ENCODE assay signal across 9 cellular contexts in the genomic region with DNA sequence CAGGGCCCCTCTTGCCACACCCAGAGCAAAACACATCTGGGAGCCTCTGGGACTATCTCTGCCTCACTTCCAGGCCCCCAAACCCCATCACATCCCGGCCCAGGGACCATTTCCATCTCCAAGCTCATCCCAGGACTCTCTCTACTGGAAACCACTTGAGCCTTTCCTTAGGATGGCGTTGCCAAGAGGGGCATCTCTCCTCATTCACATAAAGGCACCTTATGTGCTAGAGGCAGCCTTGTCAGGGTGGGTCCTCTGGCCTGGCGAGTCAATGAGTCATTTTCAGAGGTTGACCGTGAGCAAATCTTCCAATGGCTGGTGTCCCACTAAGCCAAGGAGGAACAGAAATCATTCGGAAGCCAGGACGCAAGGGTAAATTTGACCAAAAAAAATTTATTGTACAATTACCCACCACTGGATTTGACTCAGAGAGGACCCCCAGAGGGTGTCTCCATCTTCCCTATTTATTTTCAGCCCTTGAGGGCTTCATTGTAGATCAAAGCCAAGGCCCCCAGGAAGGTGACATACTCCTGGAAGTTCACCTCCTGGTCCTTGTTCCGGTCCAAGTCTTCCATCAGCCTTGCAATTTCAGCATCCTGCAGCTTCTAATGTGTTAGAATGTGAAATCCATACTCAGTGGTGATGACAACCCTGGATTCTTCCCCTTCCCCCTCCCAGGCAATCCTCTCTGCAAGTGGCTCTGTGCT. TPM values are rescaled to one million over a fixed set of nuclear protein-coding genes. Genes with fewer than 3 reads are reported as not detected.
DNase-seq lines count a peak whose midpoint lies in the region; ATAC-seq and TF ChIP-seq lines count a peak whose summit lies in the region.
"Had no signal": no experiment of that assay in that cellular context is flagged by ENCODE, and none has a peak within 500 bp of the region (broad histone marks: within the 10 kb centered on the region; RNA-seq: fewer than 3 reads in every experiment).

No MANE protein-coding gene starts in this region.

- peaks cover 5 to 27% of the 10 kb centered on the region in 2 donors for H3K4me1 ChIP-seq in ascending aorta
- H3K4me1 ChIP-seq in left lung, result peaks cover 13 to 66% of the 10 kb centered on the region in 2 donors
- H3K4me1 ChIP-seq in thyroid gland, result peaks cover 27 to 40% of the 10 kb centered on the region in 2 donors

- intact Hi-C loops in activated CD4-positive, alpha-beta T cell treated with anti-CD3 and anti-CD28 coated beads for 36 hours (cut with DNase I, micrococcal nuclease), result loop anchor here (5.0 to 10.0 kb wide), 3 partner anchors 83 to 430 kb away; a partner anchor contains a TSS
- intact Hi-C loops in ascending aorta (cut with DNase I), result loop anchor here (10.0 kb wide), 1 partner anchor 240 kb away; a partner anchor contains a TSS
- intact Hi-C loops in left lung (cut with DNase I), result loop anchor here in 1 of 2 donors (5.0 kb wide), 1 partner anchor 33 kb away; a partner anchor contains a TSS
- intact Hi-C loops in thyroid gland (cut with DNase I), result no loop called here

- peaks cover 59% of the 10 kb centered on the region for H3K4me1 Mint-ChIP-seq in activated CD4-positive, alpha-beta T cell treated with anti-CD3 and anti-CD28 coated beads for 36 hours

- peak overlapping the region; percentile 89 for H3K4me3 Mint-ChIP-seq in activated CD4-positive, alpha-beta T cell treated with anti-CD3 and anti-CD28 coated beads for 36 hours

- peak overlapping the region; percentile 94 for H3K27ac Mint-ChIP-seq in activated CD4-positive, alpha-beta T cell treated with anti-CD3 and anti-CD28 coated beads for 36 hours

- H3K9me3 Mint-ChIP-seq in activated CD4-positive, alpha-beta T cell treated with anti-CD3 and anti-CD28 coated beads for 36 hours (ENCODE audit: low read depth), result no peaks in the 10 kb centered on the region

- H3K9me3 ChIP-seq in ascending aorta, result no peaks in the 10 kb centered on the region
- no peaks in the 10 kb centered on the region for H3K9me3 ChIP-seq in left lung
- no peaks in the 10 kb centered on the region for H3K9me3 ChIP-seq in thyroid gland
- H3K9me3 ChIP-seq: BLaER1 had no signal

- TF ChIP-seq CTCF in ascending aorta (IDR thresholded peaks at IDR 0.05) (no peak), left lung (IDR thresholded peaks at IDR 0.05) (no peak), thyroid gland (IDR thresholded peaks at IDR 0.05) (no peak)

- H3K36me3 ChIP-seq in ascending aorta (no peaks in the 10 kb centered on the region), left lung (peaks cover 0 to 15% of the 10 kb centered on the region in 2 donors), thyroid gland (no peaks in the 10 kb centered on the region)
- H3K36me3 ChIP-seq: BLaER1 had no signal

- no peaks in the 10 kb centered on the region for H3K27me3 Mint-ChIP-seq in activated CD4-positive, alpha-beta T cell treated with anti-CD3 and anti-CD28 coated beads for 36 hours

- CTCF ChIA-PET in activated CD4-positive, alpha-beta T cell treated with anti-CD3 and anti-CD28 coated beads for 36 hours (lab: Charles Lee), result interaction anchor here (0.7 to 5.4 kb wide), 15 partner anchors 8 to 100 kb away, joined by 3 to 97 read pairs (median 8); a partner anchor contains a TSS

- peak overlapping the region; percentile 98 to 100 for H3K27ac ChIP-seq in ascending aorta
- peak overlapping the region; percentile 98 to 99 for H3K27ac ChIP-seq in left lung
- peak overlapping the region; percentile 98 to 99 (median 98) for H3K27ac ChIP-seq in thyroid gland
- H3K27ac ChIP-seq: BLaER1 had no signal

- peaks cover 17% of the 10 kb centered on the region for H3K36me3 Mint-ChIP-seq in activated CD4-positive, alpha-beta T cell treated with anti-CD3 and anti-CD28 coated beads for 36 hours (ENCODE audit: low read depth)

- no peaks in the 10 kb centered on the region for H3K27me3 ChIP-seq in ascending aorta
- no peaks in the 10 kb centered on the region for H3K27me3 ChIP-seq in left lung
- H3K27me3 ChIP-seq in thyroid gland, result no peaks in the 10 kb centered on the region

- WGBS in thyroid gland, 2 donors, result 73 to 83% methylated on average over 7 of the region's 7 CpGs

- no peak for TF ChIP-seq POLR2A in thyroid gland (IDR thresholded peaks at IDR 0.05)

- DNase-seq in activated CD4-positive, alpha-beta T cell treated with anti-CD3 and anti-CD28 coated beads for 36 hours, result no peak
- no peak for DNase-seq in activated CD4-positive, alpha-beta T cell treated with anti-CD3 and anti-CD28 coated beads, Interleukin-2, amount 50 U/mL, for 48 hours
- DNase-seq in ascending aorta (ENCODE audit: low spot score in 2 of 2), result no peak
- DNase-seq in left lung, result no peak
- no peak for DNase-seq in thyroid gland
- no peak for DNase-seq in middle frontal gyrus (ENCODE audit: extremely low spot score, low spot score)
- no peak for DNase-seq in SK-N-DZ (ENCODE audit: low spot score)
- DNase-seq in SIG-M5 (lab: John Stamatoyannopoulos, UW), result no peak

- no peak for ATAC-seq in activated CD4-positive, alpha-beta T cell treated with anti-CD3 and anti-CD28 coated beads for 36 hours
- ATAC-seq in left lung, result no peak

- H3K4me3 ChIP-seq in ascending aorta (peak overlapping the region; percentile 70 to 95), left lung (peak overlapping the region; percentile 84 to 92), thyroid gland (replicated peaks in 1 of 3) (peak overlapping the region in 2 of 3 donors; percentile 82 to 87)

- POLR2A ChIA-PET in activated CD4-positive, alpha-beta T cell treated with anti-CD3 and anti-CD28 coated beads for 36 hours (lab: Charles Lee), result interaction anchor here (0.7 to 2.5 kb wide), 3 partner anchors 10 to 100 kb away, joined by 3 to 19 read pairs (median 13); a partner anchor contains a TSS

RNA-seq across cellular contexts. Expression of a gene that starts 1.4 kb away (rescaled TPM):
- 100 to 1,000 TPM; 219 to 349 TPM for total RNA-seq in activated CD4-positive, alpha-beta T cell treated with anti-CD3 and anti-CD28 coated beads for 36 hours
- total RNA-seq in ascending aorta, result 336 TPM
- total RNA-seq in left lung, result 1,000 to 10,000 TPM; 1,672 to 1,797 TPM
- 100 to 1,000 TPM; 128 to 573 (median 360) TPM for total RNA-seq in thyroid gland
- 0.61 and 1.6 TPM in 2 replicates for polyA plus RNA-seq in SK-N-DZ (2014; cell fraction: cytosol; rRNA removed)
- polyA plus RNA-seq in SK-N-DZ (2014; cell fraction: nucleus; rRNA removed), result 0.88 and 1.3 TPM in 2 replicates

RNA-seq across cellular contexts. Expression of a gene that starts 6.4 kb away (rescaled TPM):
- total RNA-seq in activated CD4-positive, alpha-beta T cell treated with anti-CD3 and anti-CD28 coated beads for 36 hours, result 1 to 10 TPM; 2.4 to 3.4 TPM
- not detected for total RNA-seq in ascending aorta
- under 1 TPM in 1 of 2 donors, not detected in 1; 0.42 TPM for total RNA-seq in left lung
- 10 to 100 TPM in 1 of 4 donors, 1 to 10 TPM in 3; 2.2 to 12.6 (median 6.5) TPM for total RNA-seq in thyroid gland
- 1.4 TPM in 1 of 2 replicates, not detected in the other for polyA plus RNA-seq in SK-N-DZ (2014; cell fraction: cytosol; rRNA removed)
- polyA plus RNA-seq in SK-N-DZ (2014; cell fraction: nucleus; rRNA removed), result not detected in 2 replicates

RNA-seq across cellular contexts. Expression of a gene that starts 11.2 kb away (rescaled TPM):
- total RNA-seq in activated CD4-positive, alpha-beta T cell treated with anti-CD3 and anti-CD28 coated beads for 36 hours, result 100 to 1,000 TPM in 1 of 2 experiments, 10 to 100 TPM in 1; 84.8 to 166 TPM
- total RNA-seq in ascending aorta, result 690 TPM
- 1,000 to 10,000 TPM in 1 of 2 donors, 100 to 1,000 TPM in 1; 257 to 1,192 TPM for total RNA-seq in left lung
- 100 to 1,000 TPM in 2 of 4 donors, 10 to 100 TPM in 2; 57.3 to 251 (median 133) TPM for total RNA-seq in thyroid gland
- polyA plus RNA-seq in SK-N-DZ (2014; cell fraction: cytosol; rRNA removed), result 5.5 and 16.7 TPM in 2 replicates
- 0.49 and 2.5 TPM in 2 replicates for polyA plus RNA-seq in SK-N-DZ (2014; cell fraction: nucleus; rRNA removed)

RNA-seq across cellular contexts. Expression of a gene that starts 14.7 kb away (rescaled TPM):
- total RNA-seq in activated CD4-positive, alpha-beta T cell treated with anti-CD3 and anti-CD28 coated beads for 36 hours, result not detected
- total RNA-seq in ascending aorta, result not detected
- 1 to 10 TPM; 1.7 to 7.7 TPM for total RNA-seq in left lung
- 1 to 10 TPM in 1 of 4 donors, under 1 TPM in 1, not detected in 2; 0.83 to 1.7 TPM for total RNA-seq in thyroid gland
- 1.3 TPM in 1 of 2 replicates, not detected in the other for polyA plus RNA-seq in SK-N-DZ (2014; cell fraction: cytosol; rRNA removed)
- 1.2 TPM in 1 of 2 replicates, not detected in the other for polyA plus RNA-seq in SK-N-DZ (2014; cell fraction: nucleus; rRNA removed)

RNA-seq across cellular contexts. Expression of a gene that starts 31.3 kb away (rescaled TPM):
- 1 to 10 TPM; 3.3 to 7.0 TPM for total RNA-seq in activated CD4-positive, alpha-beta T cell treated with anti-CD3 and anti-CD28 coated beads for 36 hours
- not detected for total RNA-seq in ascending aorta
- 10 to 100 TPM in 1 of 2 donors, 1 to 10 TPM in 1; 7.1 to 25.9 TPM for total RNA-seq in left lung
- 10 to 100 TPM in 1 of 4 donors, 1 to 10 TPM in 3; 2.6 to 10.1 (median 5.9) TPM for total RNA-seq in thyroid gland
- polyA plus RNA-seq in SK-N-DZ (2014; cell fraction: cytosol; rRNA removed), result not detected in 2 replicates
- not detected in 2 replicates for polyA plus RNA-seq in SK-N-DZ (2014; cell fraction: nucleus; rRNA removed)
